1 cellular context compared by ENCODE assay signal in the genomic region with DNA sequence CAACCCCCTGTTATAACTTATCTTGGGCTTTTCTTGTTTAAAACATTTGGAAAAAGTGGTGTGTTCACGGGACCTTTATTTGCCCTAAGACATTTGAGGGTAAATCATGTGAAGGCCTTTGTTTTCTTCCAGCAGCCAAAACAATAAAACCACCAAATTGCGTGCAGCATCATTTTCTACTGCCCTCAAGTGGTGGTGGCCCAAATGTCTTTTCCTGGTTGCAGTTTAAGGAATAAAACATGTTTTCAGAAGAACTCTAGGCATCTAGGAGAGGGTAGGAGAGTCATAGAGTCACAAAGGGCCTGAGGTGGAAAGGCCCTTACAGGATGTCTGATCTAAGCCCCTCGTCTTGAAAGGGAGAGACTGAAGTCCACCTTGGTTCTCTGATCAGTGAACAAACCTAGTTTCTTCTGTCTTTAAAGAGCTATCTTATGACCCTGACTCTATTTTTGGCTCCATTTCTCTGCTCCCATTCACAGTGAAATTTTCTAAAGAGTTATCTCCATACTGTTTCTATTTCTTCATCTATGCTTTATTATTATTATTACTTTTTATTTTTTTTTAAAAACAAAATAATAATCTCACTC.
TF ChIP-seq lines count a peak whose summit lies in the region.

No MANE protein-coding gene starts in this region.

TF ChIP-seq in K562, 482 proteins besides CTCF, POLR2A, EP300 and RAD21 (continued from another document):
- TF ChIP-seq, protein P1, sequence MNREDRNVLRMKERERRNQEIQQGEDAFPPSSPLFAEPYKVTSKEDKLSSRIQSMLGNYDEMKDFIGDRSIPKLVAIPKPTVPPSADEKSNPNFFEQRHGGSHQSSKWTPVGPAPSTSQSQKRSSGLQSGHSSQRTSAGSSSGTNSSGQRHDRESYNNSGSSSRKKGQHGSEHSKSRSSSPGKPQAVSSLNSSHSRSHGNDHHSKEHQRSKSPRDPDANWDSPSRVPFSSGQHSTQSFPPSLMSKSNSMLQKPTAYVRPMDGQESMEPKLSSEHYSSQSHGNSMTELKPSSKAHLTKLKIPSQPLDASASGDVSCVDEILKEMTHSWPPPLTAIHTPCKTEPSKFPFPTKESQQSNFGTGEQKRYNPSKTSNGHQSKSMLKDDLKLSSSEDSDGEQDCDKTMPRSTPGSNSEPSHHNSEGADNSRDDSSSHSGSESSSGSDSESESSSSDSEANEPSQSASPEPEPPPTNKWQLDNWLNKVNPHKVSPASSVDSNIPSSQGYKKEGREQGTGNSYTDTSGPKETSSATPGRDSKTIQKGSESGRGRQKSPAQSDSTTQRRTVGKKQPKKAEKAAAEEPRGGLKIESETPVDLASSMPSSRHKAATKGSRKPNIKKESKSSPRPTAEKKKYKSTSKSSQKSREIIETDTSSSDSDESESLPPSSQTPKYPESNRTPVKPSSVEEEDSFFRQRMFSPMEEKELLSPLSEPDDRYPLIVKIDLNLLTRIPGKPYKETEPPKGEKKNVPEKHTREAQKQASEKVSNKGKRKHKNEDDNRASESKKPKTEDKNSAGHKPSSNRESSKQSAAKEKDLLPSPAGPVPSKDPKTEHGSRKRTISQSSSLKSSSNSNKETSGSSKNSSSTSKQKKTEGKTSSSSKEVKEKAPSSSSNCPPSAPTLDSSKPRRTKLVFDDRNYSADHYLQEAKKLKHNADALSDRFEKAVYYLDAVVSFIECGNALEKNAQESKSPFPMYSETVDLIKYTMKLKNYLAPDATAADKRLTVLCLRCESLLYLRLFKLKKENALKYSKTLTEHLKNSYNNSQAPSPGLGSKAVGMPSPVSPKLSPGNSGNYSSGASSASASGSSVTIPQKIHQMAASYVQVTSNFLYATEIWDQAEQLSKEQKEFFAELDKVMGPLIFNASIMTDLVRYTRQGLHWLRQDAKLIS (CRISPR knock-in tag; IDR thresholded peaks at IDR 0.05), result 0 out of 2 replicates have a peak, but pooled peaks have one; percentile 35
- no peak for TF ChIP-seq ZNF695 (CRISPR knock-in tag; IDR thresholded peaks at IDR 0.05)
- TF ChIP-seq ESRRA (IDR thresholded peaks at IDR 0.05; ENCODE audit: borderline replicate concordance, low read depth), result peak; percentile 29; the same call in 1 of the 2 replicates
- TF ChIP-seq NFATC3 (IDR thresholded peaks at IDR 0.05), result no peak
